Comparison of ENCODE assay signal across 1 cellular context in the genomic region with DNA sequence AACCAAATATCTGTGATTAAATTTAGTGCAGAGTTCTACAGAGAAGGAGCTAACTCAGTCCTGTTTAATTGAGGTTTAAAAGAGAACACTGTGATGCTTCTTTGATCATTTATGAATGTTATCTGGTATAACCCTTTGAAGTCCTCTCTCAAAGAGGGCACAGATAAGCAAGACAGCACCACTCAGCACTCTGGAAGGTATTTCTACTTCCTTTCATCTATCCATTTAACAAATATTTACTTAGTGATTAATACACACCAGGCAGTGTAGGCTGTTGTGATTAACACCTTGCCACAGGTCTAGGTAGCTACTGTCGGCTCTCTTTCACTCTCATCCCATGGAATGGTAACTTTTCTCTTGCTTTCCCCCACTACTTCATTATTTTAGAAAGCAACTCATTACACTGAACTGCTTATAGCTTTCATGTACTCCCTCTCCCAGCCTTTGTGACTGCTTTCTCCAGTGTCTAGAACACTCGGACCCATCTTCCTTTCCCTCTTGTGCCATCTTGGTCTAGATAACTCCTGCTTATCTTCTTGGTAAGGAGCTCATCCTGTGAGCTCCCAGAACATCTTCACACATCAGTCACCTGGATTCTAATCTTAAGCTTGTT.
A peak's percentile ranks its signal among the peaks of the same experiment; 100 is the strongest.
TF ChIP-seq lines count a peak whose summit lies in the region.

No MANE protein-coding gene starts in this region.

TF ChIP-seq in HepG2, 621 proteins besides CTCF, POLR2A, EP300 and RAD21 (continued from another document):
- TF ChIP-seq, protein P1, sequence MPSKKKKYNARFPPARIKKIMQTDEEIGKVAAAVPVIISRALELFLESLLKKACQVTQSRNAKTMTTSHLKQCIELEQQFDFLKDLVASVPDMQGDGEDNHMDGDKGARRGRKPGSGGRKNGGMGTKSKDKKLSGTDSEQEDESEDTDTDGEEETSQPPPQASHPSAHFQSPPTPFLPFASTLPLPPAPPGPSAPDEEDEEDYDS (CRISPR knock-in tag; IDR thresholded peaks at IDR 0.05): no peak
- TF ChIP-seq, protein P2, sequence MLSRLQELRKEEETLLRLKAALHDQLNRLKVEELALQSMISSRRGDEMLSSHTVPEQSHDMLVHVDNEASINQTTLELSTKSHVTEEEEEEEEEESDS (CRISPR knock-in tag; IDR thresholded peaks at IDR 0.05; ENCODE audit: borderline replicate concordance): 0 out of 2 replicates have a peak, but pooled peaks have one; percentile 60
- TF ChIP-seq, protein P3, sequence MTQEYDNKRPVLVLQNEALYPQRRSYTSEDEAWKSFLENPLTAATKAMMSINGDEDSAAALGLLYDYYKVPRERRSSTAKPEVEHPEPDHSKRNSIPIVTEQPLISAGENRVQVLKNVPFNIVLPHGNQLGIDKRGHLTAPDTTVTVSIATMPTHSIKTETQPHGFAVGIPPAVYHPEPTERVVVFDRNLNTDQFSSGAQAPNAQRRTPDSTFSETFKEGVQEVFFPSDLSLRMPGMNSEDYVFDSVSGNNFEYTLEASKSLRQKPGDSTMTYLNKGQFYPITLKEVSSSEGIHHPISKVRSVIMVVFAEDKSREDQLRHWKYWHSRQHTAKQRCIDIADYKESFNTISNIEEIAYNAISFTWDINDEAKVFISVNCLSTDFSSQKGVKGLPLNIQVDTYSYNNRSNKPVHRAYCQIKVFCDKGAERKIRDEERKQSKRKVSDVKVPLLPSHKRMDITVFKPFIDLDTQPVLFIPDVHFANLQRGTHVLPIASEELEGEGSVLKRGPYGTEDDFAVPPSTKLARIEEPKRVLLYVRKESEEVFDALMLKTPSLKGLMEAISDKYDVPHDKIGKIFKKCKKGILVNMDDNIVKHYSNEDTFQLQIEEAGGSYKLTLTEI (CRISPR knock-in tag; conservative IDR thresholded peaks at IDR 0.05): no peak
- TF ChIP-seq HCFC1 (IDR thresholded peaks at IDR 0.05; ENCODE audit: low read depth, low read length) (no peak), EZH2 (conservative IDR thresholded peaks at IDR 0.05; ENCODE audit: low read depth, low read length) (no peak), TBX2 (CRISPR knock-in tag; IDR thresholded peaks at IDR 0.05; ENCODE audit: borderline replicate concordance) (peak; percentile 100), PITX1 (CRISPR knock-in tag; IDR thresholded peaks at IDR 0.05) (peak; percentile 97), REXO4 (CRISPR knock-in tag; IDR thresholded peaks at IDR 0.05; ENCODE audit: borderline replicate concordance) (no peak), KLF16 (CRISPR knock-in tag; IDR thresholded peaks at IDR 0.05) (peak in 1 of 2 experiments; percentile 68; a peak in 2 of 4 replicates), GFI1 (CRISPR knock-in tag; IDR thresholded peaks at IDR 0.05; ENCODE audit: borderline replicate concordance) (peak; percentile 98), RXRA (CRISPR knock-in tag; IDR thresholded peaks at IDR 0.05) (peak; percentile 31; the same call in 1 of the 2 replicates), ZEB1 (IDR thresholded peaks at IDR 0.05; ENCODE audit: insufficient replicate concordance, low read depth) (peak; percentile 86), NBN (conservative IDR thresholded peaks at IDR 0.05) (no peak), DPF2 (CRISPR knock-in tag; IDR thresholded peaks at IDR 0.05; ENCODE audit: borderline replicate concordance, low read depth) (peak; percentile 98), ZNF780A (CRISPR knock-in tag; IDR thresholded peaks at IDR 0.05) (no peak), ZNF3 (CRISPR knock-in tag; IDR thresholded peaks at IDR 0.05) (no peak), ZNF337 (CRISPR knock-in tag; IDR thresholded peaks at IDR 0.05; ENCODE audit: borderline replicate concordance, low read depth) (no peak), GATA4 (IDR thresholded peaks at IDR 0.05; ENCODE audit: borderline replicate concordance, low read depth) (peak; percentile 100), ZNF292 (CRISPR knock-in tag; IDR thresholded peaks at IDR 0.05; ENCODE audit: borderline replicate concordance, low read depth) (peak; percentile 81; the same call in 1 of the 2 replicates), ZNF556 (CRISPR knock-in tag; IDR thresholded peaks at IDR 0.05; ENCODE audit: borderline replicate concordance) (peak; percentile 21; the same call in 1 of the 2 replicates), ZNF501 (CRISPR knock-in tag; IDR thresholded peaks at IDR 0.05) (no peak), HIVEP1 (CRISPR knock-in tag; IDR thresholded peaks at IDR 0.05) (no peak), HOXA7 (CRISPR knock-in tag; IDR thresholded peaks at IDR 0.05) (no peak), ZNF24 (IDR thresholded peaks at IDR 0.05) (no peak), ZNF567 (CRISPR knock-in tag; IDR thresholded peaks at IDR 0.05; ENCODE audit: borderline replicate concordance) (no peak), DNMT3B (CRISPR knock-in tag; conservative IDR thresholded peaks at IDR 0.05) (0 out of 2 replicates have a peak, but pooled peaks have one; percentile 64), MYNN (CRISPR knock-in tag; IDR thresholded peaks at IDR 0.05; ENCODE audit: low read depth) (no peak), ZNF329 (CRISPR knock-in tag; IDR thresholded peaks at IDR 0.05; ENCODE audit: low read depth) (no peak)
- TF ChIP-seq, protein P4, sequence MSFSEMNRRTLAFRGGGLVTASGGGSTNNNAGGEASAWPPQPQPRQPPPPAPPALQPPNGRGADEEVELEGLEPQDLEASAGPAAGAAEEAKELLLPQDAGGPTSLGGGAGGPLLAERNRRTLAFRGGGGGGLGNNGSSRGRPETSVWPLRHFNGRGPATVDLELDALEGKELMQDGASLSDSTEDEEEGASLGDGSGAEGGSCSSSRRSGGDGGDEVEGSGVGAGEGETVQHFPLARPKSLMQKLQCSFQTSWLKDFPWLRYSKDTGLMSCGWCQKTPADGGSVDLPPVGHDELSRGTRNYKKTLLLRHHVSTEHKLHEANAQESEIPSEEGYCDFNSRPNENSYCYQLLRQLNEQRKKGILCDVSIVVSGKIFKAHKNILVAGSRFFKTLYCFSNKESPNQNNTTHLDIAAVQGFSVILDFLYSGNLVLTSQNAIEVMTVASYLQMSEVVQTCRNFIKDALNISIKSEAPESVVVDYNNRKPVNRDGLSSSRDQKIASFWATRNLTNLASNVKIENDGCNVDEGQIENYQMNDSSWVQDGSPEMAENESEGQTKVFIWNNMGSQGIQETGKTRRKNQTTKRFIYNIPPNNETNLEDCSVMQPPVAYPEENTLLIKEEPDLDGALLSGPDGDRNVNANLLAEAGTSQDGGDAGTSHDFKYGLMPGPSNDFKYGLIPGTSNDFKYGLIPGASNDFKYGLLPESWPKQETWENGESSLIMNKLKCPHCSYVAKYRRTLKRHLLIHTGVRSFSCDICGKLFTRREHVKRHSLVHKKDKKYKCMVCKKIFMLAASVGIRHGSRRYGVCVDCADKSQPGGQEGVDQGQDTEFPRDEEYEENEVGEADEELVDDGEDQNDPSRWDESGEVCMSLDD (CRISPR knock-in tag; IDR thresholded peaks at IDR 0.05; ENCODE audit: borderline replicate concordance): no peak
- TF ChIP-seq, protein P5, sequence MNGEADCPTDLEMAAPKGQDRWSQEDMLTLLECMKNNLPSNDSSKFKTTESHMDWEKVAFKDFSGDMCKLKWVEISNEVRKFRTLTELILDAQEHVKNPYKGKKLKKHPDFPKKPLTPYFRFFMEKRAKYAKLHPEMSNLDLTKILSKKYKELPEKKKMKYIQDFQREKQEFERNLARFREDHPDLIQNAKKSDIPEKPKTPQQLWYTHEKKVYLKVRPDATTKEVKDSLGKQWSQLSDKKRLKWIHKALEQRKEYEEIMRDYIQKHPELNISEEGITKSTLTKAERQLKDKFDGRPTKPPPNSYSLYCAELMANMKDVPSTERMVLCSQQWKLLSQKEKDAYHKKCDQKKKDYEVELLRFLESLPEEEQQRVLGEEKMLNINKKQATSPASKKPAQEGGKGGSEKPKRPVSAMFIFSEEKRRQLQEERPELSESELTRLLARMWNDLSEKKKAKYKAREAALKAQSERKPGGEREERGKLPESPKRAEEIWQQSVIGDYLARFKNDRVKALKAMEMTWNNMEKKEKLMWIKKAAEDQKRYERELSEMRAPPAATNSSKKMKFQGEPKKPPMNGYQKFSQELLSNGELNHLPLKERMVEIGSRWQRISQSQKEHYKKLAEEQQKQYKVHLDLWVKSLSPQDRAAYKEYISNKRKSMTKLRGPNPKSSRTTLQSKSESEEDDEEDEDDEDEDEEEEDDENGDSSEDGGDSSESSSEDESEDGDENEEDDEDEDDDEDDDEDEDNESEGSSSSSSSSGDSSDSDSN (CRISPR knock-in tag; IDR thresholded peaks at IDR 0.05): no peak
- TF ChIP-seq, protein P6, sequence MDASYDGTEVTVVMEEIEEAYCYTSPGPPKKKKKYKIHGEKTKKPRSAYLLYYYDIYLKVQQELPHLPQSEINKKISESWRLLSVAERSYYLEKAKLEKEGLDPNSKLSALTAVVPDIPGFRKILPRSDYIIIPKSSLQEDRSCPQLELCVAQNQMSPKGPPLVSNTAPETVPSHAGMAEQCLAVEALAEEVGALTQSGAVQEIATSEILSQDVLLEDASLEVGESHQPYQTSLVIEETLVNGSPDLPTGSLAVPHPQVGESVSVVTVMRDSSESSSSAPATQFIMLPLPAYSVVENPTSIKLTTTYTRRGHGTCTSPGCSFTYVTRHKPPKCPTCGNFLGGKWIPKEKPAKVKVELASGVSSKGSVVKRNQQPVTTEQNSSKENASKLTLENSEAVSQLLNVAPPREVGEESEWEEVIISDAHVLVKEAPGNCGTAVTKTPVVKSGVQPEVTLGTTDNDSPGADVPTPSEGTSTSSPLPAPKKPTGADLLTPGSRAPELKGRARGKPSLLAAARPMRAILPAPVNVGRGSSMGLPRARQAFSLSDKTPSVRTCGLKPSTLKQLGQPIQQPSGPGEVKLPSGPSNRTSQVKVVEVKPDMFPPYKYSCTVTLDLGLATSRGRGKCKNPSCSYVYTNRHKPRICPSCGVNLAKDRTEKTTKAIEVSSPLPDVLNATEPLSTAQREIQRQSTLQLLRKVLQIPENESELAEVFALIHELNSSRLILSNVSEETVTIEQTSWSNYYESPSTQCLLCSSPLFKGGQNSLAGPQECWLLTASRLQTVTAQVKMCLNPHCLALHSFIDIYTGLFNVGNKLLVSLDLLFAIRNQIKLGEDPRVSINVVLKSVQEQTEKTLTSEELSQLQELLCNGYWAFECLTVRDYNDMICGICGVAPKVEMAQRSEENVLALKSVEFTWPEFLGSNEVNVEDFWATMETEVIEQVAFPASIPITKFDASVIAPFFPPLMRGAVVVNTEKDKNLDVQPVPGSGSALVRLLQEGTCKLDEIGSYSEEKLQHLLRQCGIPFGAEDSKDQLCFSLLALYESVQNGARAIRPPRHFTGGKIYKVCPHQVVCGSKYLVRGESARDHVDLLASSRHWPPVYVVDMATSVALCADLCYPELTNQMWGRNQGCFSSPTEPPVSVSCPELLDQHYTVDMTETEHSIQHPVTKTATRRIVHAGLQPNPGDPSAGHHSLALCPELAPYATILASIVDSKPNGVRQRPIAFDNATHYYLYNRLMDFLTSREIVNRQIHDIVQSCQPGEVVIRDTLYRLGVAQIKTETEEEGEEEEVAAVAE (CRISPR knock-in tag; IDR thresholded peaks at IDR 0.05; ENCODE audit: borderline replicate concordance): no peak
